Comparison of ENCODE assay signal across 8 cellular contexts in genomic region chr9:35103660-35104191, GRCh38. TPM values are rescaled to one million over a fixed set of nuclear protein-coding genes. Genes with fewer than 3 reads are reported as not detected.
A peak's percentile ranks its signal among the peaks of the same experiment; 100 is the strongest.
DNase-seq lines count a peak whose midpoint lies in the region; ATAC-seq and TF ChIP-seq lines count a peak whose summit lies in the region.

No MANE protein-coding gene starts in this region.

- peaks cover 0 to 78% of the 10 kb centered on the region in 2 donors for H3K36me3 ChIP-seq in left lung
- peaks cover 50% of the 10 kb centered on the region for H3K36me3 ChIP-seq in thoracic aorta

- H3K4me3 ChIP-seq in astrocyte of the cerebellum (ENCODE audit: low read depth, low read length) (peak overlapping the region; percentile 76), left lung (peak overlapping the region; percentile 78 to 86), thoracic aorta (peak overlapping the region; percentile 87)

- in situ Hi-C loops in astrocyte of the cerebellum (cut with HindIII; ENCODE audit: low sequenced_read_pairs): no loop called here

- no peaks in the 10 kb centered on the region for H3K27me3 Mint-ChIP-seq in activated CD4-positive, alpha-beta T cell treated with anti-CD3 and anti-CD28 coated beads, Interleukin-2, amount 10 ng/mL, durations not matched to agents 7 days and 5 days

- ATAC-seq in left lung (no peak), thoracic aorta (ENCODE audit: insufficient number of reproducible peaks, low FRiP score, low read depth) (no peak), HG03175 (IDR thresholded peaks at IDR 0.05; ENCODE audit: unreplicated experiment) (no peak), HG03135 (IDR thresholded peaks at IDR 0.05; ENCODE audit: unreplicated experiment) (no peak)

- TF ChIP-seq CTCF in astrocyte of the cerebellum (IDR thresholded peaks at IDR 0.05; ENCODE audit: low read depth, low read length, missing control alignments): no peak
- TF ChIP-seq CTCF in left lung (IDR thresholded peaks at IDR 0.05): no peak
- no peak for TF ChIP-seq CTCF in thoracic aorta (IDR thresholded peaks at IDR 0.05)

- peak overlapping the region; percentile 98 for H3K4me3 Mint-ChIP-seq in activated CD4-positive, alpha-beta T cell treated with anti-CD3 and anti-CD28 coated beads, Interleukin-2, amount 10 ng/mL, durations not matched to agents 7 days and 5 days

- H3K27me3 ChIP-seq in left lung: no peaks in the 10 kb centered on the region
- H3K27me3 ChIP-seq in thoracic aorta (replicated peaks; ENCODE audit: insufficient read depth): no peaks in the 10 kb centered on the region

- H3K9me3 ChIP-seq in left lung (no peaks in the 10 kb centered on the region), thoracic aorta (no peaks in the 10 kb centered on the region)

- peaks cover 44% of the 10 kb centered on the region for H3K36me3 Mint-ChIP-seq in activated CD4-positive, alpha-beta T cell treated with anti-CD3 and anti-CD28 coated beads, Interleukin-2, amount 10 ng/mL, durations not matched to agents 7 days and 5 days (ENCODE audit: low read depth)

- H3K4me1 Mint-ChIP-seq in activated CD4-positive, alpha-beta T cell treated with anti-CD3 and anti-CD28 coated beads, Interleukin-2, amount 10 ng/mL, durations not matched to agents 7 days and 5 days: peaks cover 42% of the 10 kb centered on the region

- no peaks in the 10 kb centered on the region for H3K9me3 Mint-ChIP-seq in activated CD4-positive, alpha-beta T cell treated with anti-CD3 and anti-CD28 coated beads, Interleukin-2, amount 10 ng/mL, durations not matched to agents 7 days and 5 days

- CTCF ChIA-PET in activated CD4-positive, alpha-beta T cell treated with anti-CD3 and anti-CD28 coated beads, Interleukin-2, amount 10 ng/mL, durations not matched to agents 7 days and 5 days (lab: Charles Lee): interaction anchor here (0.9 to 6.6 kb wide), 3 partner anchors 8 to 25 kb away, joined by 3 to 39 read pairs (median 19); partner anchors contain the start of genes ATOSB and FANCG

- H3K4me1 ChIP-seq in left lung (peaks cover 6 to 34% of the 10 kb centered on the region in 2 donors), thoracic aorta (ENCODE audit: control insufficient read depth in 1 of 2, low read depth in 2 of 2) (peaks cover 13 to 22% of the 10 kb centered on the region in 2 donors)

- intact Hi-C loops in left lung (cut with DNase I): no loop called here

- peak overlapping the region; percentile 93 for H3K27ac Mint-ChIP-seq in activated CD4-positive, alpha-beta T cell treated with anti-CD3 and anti-CD28 coated beads, Interleukin-2, amount 10 ng/mL, durations not matched to agents 7 days and 5 days

- POLR2A ChIA-PET in activated CD4-positive, alpha-beta T cell treated with anti-CD3 and anti-CD28 coated beads, Interleukin-2, amount 10 ng/mL, durations not matched to agents 7 days and 5 days (lab: Charles Lee): interaction anchor here (1.1 kb wide), 1 partner anchor 8 kb away, joined by 6 read pairs; no protein-coding TSS in a partner anchor

- H3K27ac ChIP-seq in left lung (peak overlapping the region; percentile 60 to 91), thoracic aorta (peak overlapping the region; percentile 83 to 84)

- no peak for DNase-seq in activated CD4-positive, alpha-beta T cell treated with anti-CD3 and anti-CD28 coated beads, Interleukin-2, amount 10 ng/mL, durations not matched to agents 7 days and 5 days
- no peak for DNase-seq in activated CD4-positive, alpha-beta T cell treated with anti-CD3 and anti-CD28 coated beads for 48 hours
- DNase-seq in astrocyte of the cerebellum (ENCODE audit: low read depth): no peak
- DNase-seq in left lung: no peak
- DNase-seq in thoracic aorta (ENCODE audit: low spot score): no peak
- no peak for DNase-seq in T1000 (lab: John Stamatoyannopoulos, UW)

RNA-seq across cellular contexts. Expression of gene STOML2, which starts 0.8 kb away (rescaled TPM):
- 100 to 1,000 TPM; 104 to 108 TPM for total RNA-seq in activated CD4-positive, alpha-beta T cell treated with anti-CD3 and anti-CD28 coated beads, Interleukin-2, amount 10 ng/mL, durations not matched to agents 7 days and 5 days
- total RNA-seq in left lung (10 to 100 TPM; 62.3 to 90.3 TPM), thoracic aorta (10 to 100 TPM; 51.7 to 84.1 TPM)

RNA-seq across cellular contexts. Expression of gene PIGO, which starts 7.3 kb away (rescaled TPM):
- 10 to 100 TPM; 22.0 to 29.0 TPM for total RNA-seq in activated CD4-positive, alpha-beta T cell treated with anti-CD3 and anti-CD28 coated beads, Interleukin-2, amount 10 ng/mL, durations not matched to agents 7 days and 5 days
- total RNA-seq in left lung (10 to 100 TPM; 29.8 to 30.7 TPM), thoracic aorta (10 to 100 TPM; 10.8 to 13.9 TPM)

RNA-seq across cellular contexts. Expression of gene ATOSB, which starts 11.9 kb away (rescaled TPM):
- 10 to 100 TPM; 15.6 to 17.6 TPM for total RNA-seq in activated CD4-positive, alpha-beta T cell treated with anti-CD3 and anti-CD28 coated beads, Interleukin-2, amount 10 ng/mL, durations not matched to agents 7 days and 5 days
- total RNA-seq in left lung: 10 to 100 TPM; 26.1 to 30.9 TPM
- total RNA-seq in thoracic aorta: 10 to 100 TPM; 30.2 to 33.6 TPM

RNA-seq across cellular contexts. Expression of gene FANCG, which starts 24.0 kb away (rescaled TPM):
- 100 to 1,000 TPM; 117 to 123 TPM for total RNA-seq in activated CD4-positive, alpha-beta T cell treated with anti-CD3 and anti-CD28 coated beads, Interleukin-2, amount 10 ng/mL, durations not matched to agents 7 days and 5 days
- total RNA-seq in left lung (10 to 100 TPM; 18.7 to 28.3 TPM), thoracic aorta (10 to 100 TPM in 1 of 2 donors, 1 to 10 TPM in 1; 2.2 to 19.1 TPM)

RNA-seq across cellular contexts. Expression of gene VCP, which starts 31.3 kb away (rescaled TPM):
- 100 to 1,000 TPM; 189 to 238 TPM for total RNA-seq in activated CD4-positive, alpha-beta T cell treated with anti-CD3 and anti-CD28 coated beads, Interleukin-2, amount 10 ng/mL, durations not matched to agents 7 days and 5 days
- total RNA-seq in left lung (100 to 1,000 TPM; 228 to 327 TPM), thoracic aorta (100 to 1,000 TPM; 179 to 204 TPM)
